In genomic region chr5:93072831-93073459, GRCh38 we compare ENCODE assay signal across 25 cellular contexts.
DNase-seq lines count a peak whose midpoint lies in the region; ATAC-seq, FAIRE-seq and TF ChIP-seq lines count a peak whose summit lies in the region.
"Had no signal": no experiment of that assay in that cellular context is flagged by ENCODE, and none has a peak within 500 bp of the region (broad histone marks: within the 10 kb centered on the region; RNA-seq: fewer than 3 reads in every experiment).

No MANE protein-coding gene starts in this region.

- dilution Hi-C loops in IMR-90 (cut with HindIII; ENCODE audit: low sequenced_read_pairs, unreplicated experiment) = no loop called here

- H3K9me3 ChIP-seq in IMR-90 (ENCODE audit: control insufficient read depth, insufficient read depth, low read length) = no peaks in the 10 kb centered on the region
- no peaks in the 10 kb centered on the region for H3K9me3 ChIP-seq in K562 (replicated peaks; ENCODE audit: control insufficient read depth, insufficient read depth, low read depth, low read length)
- H3K9me3 ChIP-seq in adrenal gland (replicated peaks in 1 of 3) = no peaks in the 10 kb centered on the region
- H3K9me3 ChIP-seq: esophagus muscularis mucosa, HAP-1, upper lobe of left lung had no signal

- H4K5ac ChIP-seq in IMR-90 (ENCODE audit: low read depth, low read length) = no peak overlapping the region; the same call in 1 of the 2 replicates

- no peak overlapping the region for H3K4me2 ChIP-seq in IMR-90 (ENCODE audit: low read depth, low read length)
- no peak overlapping the region for H3K4me2 ChIP-seq in K562 (ENCODE audit: insufficient read depth, low read length)

- intact Hi-C loops in IMR-90 (cut with micrococcal nuclease) = loop anchor here (10.0 kb wide), 3 partner anchors 238 to 758 kb away; no protein-coding TSS in a partner anchor
- intact Hi-C loops in K562 (cut with micrococcal nuclease) = no loop called here
- intact Hi-C loops in adrenal gland (cut with DNase I) = no loop called here

- H3K18ac ChIP-seq in IMR-90 (ENCODE audit: low read depth, low read length) = peak overlapping the region; percentile 97; the same call in 1 of the 2 replicates

- in situ Hi-C loops in IMR-90 (cut with MboI; ENCODE audit: low sequenced_read_pairs) = no loop called here
- in situ Hi-C loops in K562 (cut with MboI) = no loop called here

- peak overlapping the region; percentile 81; the same call in 1 of the 2 replicates for H4K91ac ChIP-seq in IMR-90 (ENCODE audit: insufficient read depth, low read depth, low read length)

- peak overlapping the region; percentile 60 for H2BK5ac ChIP-seq in IMR-90 (ENCODE audit: low read depth, low read length, poor library complexity, severe bottlenecking)

- no CpG with 5 or more reads among the region's 3 CpGs for WGBS in IMR-90 (ENCODE audit: extremely low coverage in 2 of 2, insufficient read length in 1 of 2), 2 experiments
- WGBS in K562 (ENCODE audit: insufficient coverage, low coverage, missing lambda C conversion rate) = 0% methylated on average over 3 of the region's 3 CpGs
- 73 to 82% (median 77%) methylated on average over 3 of the region's 3 CpGs for WGBS in adrenal gland, 4 donors

- peak overlapping the region; percentile 95; the same call in 1 of the 3 replicates for H2BK15ac ChIP-seq in IMR-90 (ENCODE audit: low read depth, low read length)

- H4K20me1 ChIP-seq in IMR-90 (ENCODE audit: insufficient read depth, low read length) (no peaks in the 10 kb centered on the region), K562 (replicated peaks; ENCODE audit: control insufficient read depth, insufficient read depth, low read length) (no peaks in the 10 kb centered on the region)

- peak overlapping the region; percentile 30; the same call in 1 of the 2 replicates for H3K14ac ChIP-seq in IMR-90 (replicated peaks; ENCODE audit: low read depth, low read length)

- H3K9ac ChIP-seq in IMR-90 (ENCODE audit: low read depth, low read length) = no peak overlapping the region
- no peak overlapping the region for H3K9ac ChIP-seq in K562 (ENCODE audit: insufficient read depth in 1 of 2, low read depth in 2 of 2, low read length in 2 of 2)

- TF ChIP-seq EP300 in K562 (IDR thresholded peaks at IDR 0.05; ENCODE audit: low read length) = no peak

- no peaks in the 10 kb centered on the region for H3K79me2 ChIP-seq in K562 (ENCODE audit: control insufficient read depth, insufficient read depth, low read length)

- FAIRE-seq in K562 (lab: Jason Lieb, UNC) = no peak
- FAIRE-seq: A204.1, GM12891, RCC 7860 had no signal

- POLR2A ChIA-PET in IMR-90 (lab: Charles Lee; ENCODE audit: unreplicated experiment) (no interaction called here), K562 (lab: Yijun Ruan, JAX) (no interaction called here)

- 0 out of 2 replicates have a peak overlapping the region, but pooled peaks have one; percentile 28 for H3K23ac ChIP-seq in IMR-90 (ENCODE audit: low read depth, low read length)

- CTCF ChIA-PET in IMR-90 (lab: Yijun Ruan, JAX) = no interaction called here
- CTCF ChIA-PET in K562 (lab: Yijun Ruan, JAX; ENCODE audit: low intra/inter-chr PET ratio) = no interaction called here

- no peak for TF ChIP-seq POLR2A in IMR-90 (IDR thresholded peaks at IDR 0.05; ENCODE audit: low read depth, low read length)
- TF ChIP-seq POLR2A in K562 (conservative IDR thresholded peaks at IDR 0.05) = no peak
- TF ChIP-seq POLR2A in adrenal gland (IDR thresholded peaks at IDR 0.05) = no peak

- H3K79me1 ChIP-seq in IMR-90 (ENCODE audit: low read depth in 1 of 2, low read length in 2 of 2) = no peaks in the 10 kb centered on the region

- no peak overlapping the region for H3K4me3 ChIP-seq in IMR-90 (ENCODE audit: insufficient read depth, low read depth, low read length)
- H3K4me3 ChIP-seq in K562 = no peak overlapping the region
- no peak overlapping the region for H3K4me3 ChIP-seq in fibroblast of villous mesenchyme (ENCODE audit: low read depth, low read length)
- H3K4me3 ChIP-seq in adrenal gland = no peak overlapping the region
- H3K4me3 ChIP-seq: esophagus muscularis mucosa, HAP-1, upper lobe of left lung had no signal

- peak; percentile 25 for DNase-seq in A172 (ENCODE audit: low spot score)
- DNase-seq in IMR-90 = peak; percentile 67
- DNase-seq in K562 (ENCODE audit: extremely low read depth in 1 of 4, low spot score in 3 of 4) = no peak
- DNase-seq in fibroblast of villous mesenchyme (ENCODE audit: low read depth) = peak; percentile 48
- DNase-seq in activated T-cell treated with anti-CD3 and anti-CD28 coated beads, Interleukin-2, amount 50 U/mL, for 48 hours = no peak
- no peak for DNase-seq in NCI-H82 (lab: John Stamatoyannopoulos, UW)
- no peak for DNase-seq in adrenal gland
- no peak for DNase-seq in T-helper 9 cell
- DNase-seq: activated CD8-positive, alpha-beta memory T cell treated with anti-CD3 and anti-CD28 coated beads for 24 hours; DMS 273 treated with DMSO at 0.1 percent for 48 hours; MV-4-11; NCI-H187; NCI-H2227 treated with DMSO at 0.1 percent for 48 hours; posterior cingulate gyrus; stimulated activated CD4-positive, alpha-beta T cell treated with anti-CD3 and anti-CD28 coated beads, Interleukin-4, amount 100 ng/mL, for 1 hour; stimulated activated naive CD8-positive, alpha-beta T cell treated with anti-CD3 and anti-CD28 coated beads, Interleukin-15, amount 100 ng/mL, for 72 hours; T1000; upper lobe of left lung had no signal

- H2AFZ ChIP-seq in IMR-90 (replicated peaks; ENCODE audit: low read length, poor library complexity) (no peak overlapping the region), K562 (ENCODE audit: low read depth, low read length) (no peak overlapping the region)

- H3K4me1 ChIP-seq in IMR-90 (ENCODE audit: control insufficient read depth, insufficient read depth, low read length) (peaks cover 3% of the 10 kb centered on the region; the same call in 1 of the 2 replicates), K562 (replicated peaks in 1 of 2; ENCODE audit: control insufficient read depth in 2 of 2, insufficient read depth in 2 of 2, low read length in 2 of 2) (no peaks in the 10 kb centered on the region), adrenal gland (replicated peaks in 1 of 2) (no peaks in the 10 kb centered on the region)
- H3K4me1 ChIP-seq: HAP-1, upper lobe of left lung had no signal

- H3K27me3 ChIP-seq in IMR-90 (ENCODE audit: control insufficient read depth, insufficient read depth, low read length) = no peaks in the 10 kb centered on the region
- no peaks in the 10 kb centered on the region for H3K27me3 ChIP-seq in K562 (ENCODE audit: control insufficient read depth in 2 of 2, insufficient read depth in 2 of 2, low read length in 2 of 2)
- no peaks in the 10 kb centered on the region for H3K27me3 ChIP-seq in adrenal gland
- H3K27me3 ChIP-seq: esophagus muscularis mucosa, upper lobe of left lung had no signal

- TF ChIP-seq RAD21 in IMR-90 (IDR thresholded peaks at IDR 0.05; ENCODE audit: low read length) (no peak), K562 (CRISPR knock-in tag; conservative IDR thresholded peaks at IDR 0.05 in 1 of 2, IDR thresholded peaks at IDR 0.05 in 1 of 2) (no peak)

- H3K4ac ChIP-seq in IMR-90 (ENCODE audit: low read depth, low read length) = peak overlapping the region; percentile 55; the same call in 1 of the 2 replicates

- BruUV-seq in IMR-90 (replicated peaks; lab: Mats Ljungman, UMichigan) = no TSS peak
- no TSS peak for BruUV-seq in K562 (replicated peaks; lab: Mats Ljungman, UMichigan)

- peak; percentile 33; the same call in 1 of the 2 replicates for ATAC-seq in IMR-90 (ENCODE audit: low read depth)
- ATAC-seq in K562 = no peak
- ATAC-seq: activated CD4-positive, CD25-positive, alpha-beta regulatory T cell treated with anti-CD3 and anti-CD28 coated beads, Interleukin-2, amount 50 U/mL, for 24 hours; natural killer cell treated with Interleukin-12 subunit alpha and Interleukin-12 subunit beta and Interleukin-15 and Interleukin-18, amount 100 ng/mL, for 72 hours; stimulated activated naive CD8-positive, alpha-beta T cell treated with anti-CD3 and anti-CD28 coated beads, Interleukin-15, amount 100 ng/mL, for 72 hours had no signal

- H3K56ac ChIP-seq in IMR-90 (ENCODE audit: extremely low read depth, insufficient read depth, low read length) = 0 out of 2 replicates have a peak overlapping the region, but pooled peaks have one; percentile 35

- H3K9me1 ChIP-seq in IMR-90 (ENCODE audit: insufficient read depth, low read length) (no peaks in the 10 kb centered on the region), K562 (ENCODE audit: control insufficient read depth, insufficient read depth, low read length) (no peaks in the 10 kb centered on the region)

- H2AK9ac ChIP-seq in IMR-90 (replicated peaks; ENCODE audit: low read depth, low read length, poor library complexity) = no peak overlapping the region

- H2BK120ac ChIP-seq in IMR-90 (ENCODE audit: low read depth, low read length) = peak overlapping the region; percentile 81

- no peak for TF ChIP-seq CTCF in IMR-90 (conservative IDR thresholded peaks at IDR 0.05; ENCODE audit: low read depth, low read length)
- no peak for TF ChIP-seq CTCF in K562 (IDR thresholded peaks at IDR 0.05 in 2 of 3, conservative IDR thresholded peaks at IDR 0.05 in 1 of 3; ENCODE audit: insufficient read depth in 2 of 3, low read depth in 1 of 3, low read length in 3 of 3)
- TF ChIP-seq CTCF in fibroblast of villous mesenchyme (IDR thresholded peaks at IDR 0.05; ENCODE audit: insufficient read depth, low read depth, low read length) = no peak
- no peak for TF ChIP-seq CTCF in adrenal gland (IDR thresholded peaks at IDR 0.05)

- H2BK20ac ChIP-seq in IMR-90 (ENCODE audit: low read depth, low read length) = peak overlapping the region; percentile 60; the same call in 1 of the 2 replicates

- H4K8ac ChIP-seq in IMR-90 (ENCODE audit: low read depth in 2 of 2, low read length in 2 of 2) = peak overlapping the region; percentile 52 to 75; a peak in 3 of 4 replicates

- H3K36me3 ChIP-seq in IMR-90 (ENCODE audit: control insufficient read depth, insufficient read depth, low read length) (no peaks in the 10 kb centered on the region), K562 (ENCODE audit: control insufficient read depth, insufficient read depth, low read length) (no peaks in the 10 kb centered on the region), adrenal gland (replicated peaks in 1 of 2) (no peaks in the 10 kb centered on the region)
- H3K36me3 ChIP-seq: esophagus muscularis mucosa, HAP-1, upper lobe of left lung had no signal

- H2AK5ac ChIP-seq in IMR-90 (ENCODE audit: low read depth, low read length) = no peak overlapping the region

- H3K27ac ChIP-seq in IMR-90 (ENCODE audit: insufficient read depth, low read length) = no peak overlapping the region
- no peak overlapping the region for H3K27ac ChIP-seq in K562 (ENCODE audit: extremely low read depth, low read depth, low read length)
- no peak overlapping the region for H3K27ac ChIP-seq in adrenal gland
- H3K27ac ChIP-seq: esophagus muscularis mucosa, upper lobe of left lung had no signal

TF ChIP-seq in IMR-90, 13 proteins besides CTCF, POLR2A, EP300 and RAD21:
- TF ChIP-seq MXI1 (IDR thresholded peaks at IDR 0.05; ENCODE audit: borderline replicate concordance, low read depth, low read length) (no peak), FOS (IDR thresholded peaks at IDR 0.05; ENCODE audit: low read depth, low read length) (peak; percentile 60; the same call in 1 of the 2 replicates)

Comparison
In these comparisons a context has a peak if more than half of its experiments do, and no peak if none do; other contexts are left out.
1. DNase-seq: peak in A172 (single experiment), IMR-90 (single experiment) and fibroblast of villous mesenchyme (single experiment); none in K562 (0 of 4), activated T-cell treated with anti-CD3 and anti-CD28 coated beads, Interleukin-2, amount 50 U/mL, for 48 hours (0 of 2), NCI-H82 (single experiment), adrenal gland (0 of 7) and T-helper 9 cell (single experiment).